In genomic region chr9:114225534-114226288, GRCh38 we compare ENCODE assay signal across 12 cellular contexts.
A peak's percentile ranks its signal among the peaks of the same experiment; 100 is the strongest.
DNase-seq lines count a peak whose midpoint lies in the region; ATAC-seq and TF ChIP-seq lines count a peak whose summit lies in the region.
"Had no signal": no experiment of that assay in that cellular context is flagged by ENCODE, and none has a peak within 500 bp of the region (broad histone marks: within the 10 kb centered on the region; RNA-seq: fewer than 3 reads in every experiment).

No MANE protein-coding gene starts in this region.

- no peak overlapping the region for H2AFZ ChIP-seq in smooth muscle cell (ENCODE audit: low read depth)

- H3K79me2 ChIP-seq in smooth muscle cell (ENCODE audit: low read depth) = no peaks in the 10 kb centered on the region

- peak overlapping the region; percentile 12 for H3K9ac ChIP-seq in smooth muscle cell (ENCODE audit: low read depth)

- H3K4me2 ChIP-seq in smooth muscle cell = peak overlapping the region; percentile 50

- no peaks in the 10 kb centered on the region for H3K9me3 ChIP-seq in smooth muscle cell (replicated peaks; ENCODE audit: low read depth)
- H3K9me3 ChIP-seq: Caco-2, thoracic aorta had no signal

- 67% methylated on average over 11 of the region's 11 CpGs for WGBS in smooth muscle cell (ENCODE audit: low lambda C conversion rate)

- H3K4me3 ChIP-seq in fibroblast of pulmonary artery (replicated peaks; ENCODE audit: low read depth, low read length) (no peak overlapping the region), smooth muscle cell (no peak overlapping the region)
- H3K4me3 ChIP-seq: thoracic aorta had no signal

- H3K36me3 ChIP-seq in smooth muscle cell (ENCODE audit: low read depth) = no peaks in the 10 kb centered on the region
- H3K36me3 ChIP-seq: thoracic aorta had no signal

- H3F3A ChIP-seq in smooth muscle cell (ENCODE audit: low read depth) = peaks cover 8% of the 10 kb centered on the region

- peaks cover 13% of the 10 kb centered on the region for H3K4me1 ChIP-seq in smooth muscle cell (ENCODE audit: low read depth)
- H3K4me1 ChIP-seq: Caco-2 had no signal

- DNase-seq in HS-5 (ENCODE audit: low read depth) (peak; percentile 77), fibroblast of pulmonary artery (ENCODE audit: low read depth) (peak; percentile 25), smooth muscle cell (lab: John Stamatoyannopoulos, UW; ENCODE audit: unreplicated experiment) (no peak), NCI-H2107 (lab: John Stamatoyannopoulos, UW) (no peak), NCI-H1417 treated with DMSO at 0.1 percent for 48 hours (lab: John Stamatoyannopoulos, UW) (no peak)
- DNase-seq: activated CD8-positive, alpha-beta memory T cell treated with anti-CD3 and anti-CD28 coated beads for 24 hours; Caco-2; naive B cell; NCI-H345 had no signal

- peak overlapping the region; percentile 80 for H3K27ac ChIP-seq in smooth muscle cell (ENCODE audit: low read depth)
- H3K27ac ChIP-seq: thoracic aorta had no signal

- TF ChIP-seq CTCF in fibroblast of pulmonary artery (IDR thresholded peaks at IDR 0.05; ENCODE audit: low read length, missing control alignments) (no peak), smooth muscle cell (IDR thresholded peaks at IDR 0.05; ENCODE audit: borderline replicate concordance, insufficient read depth, poor library complexity, severe bottlenecking) (no peak)

- H3K27me3 ChIP-seq in smooth muscle cell (ENCODE audit: low read depth) = no peaks in the 10 kb centered on the region

- H4K20me1 ChIP-seq in smooth muscle cell (ENCODE audit: low read depth) = no peaks in the 10 kb centered on the region

- peak; percentile 33 for ATAC-seq in SK-N-SH treated with all-trans-retinoic acid at 6 μM for 48 hours
- ATAC-seq in activated CD4-positive, CD25-positive, alpha-beta regulatory T cell treated with anti-CD3 and anti-CD28 coated beads, Interleukin-2, amount 50 U/mL, for 24 hours = no peak

TF ChIP-seq in SK-N-SH treated with all-trans-retinoic acid at 6 μM for 48 hours, 23 proteins besides CTCF, POLR2A, EP300 and RAD21:
- TF ChIP-seq ESRRG (CRISPR knock-in tag; IDR thresholded peaks at IDR 0.05) = no peak
- TF ChIP-seq ZNF70 (CRISPR knock-in tag; IDR thresholded peaks at IDR 0.05) = no peak
- TF ChIP-seq TSHZ2 (CRISPR knock-in tag; IDR thresholded peaks at IDR 0.05) = no peak
- no peak for TF ChIP-seq PPARA (CRISPR knock-in tag; IDR thresholded peaks at IDR 0.05; ENCODE audit: borderline replicate concordance)
- no peak for TF ChIP-seq PATZ1 (CRISPR knock-in tag; IDR thresholded peaks at IDR 0.05; ENCODE audit: borderline replicate concordance)
- no peak for TF ChIP-seq BACH2 (CRISPR knock-in tag; IDR thresholded peaks at IDR 0.05; ENCODE audit: borderline replicate concordance)
- no peak for TF ChIP-seq ZFP30 (CRISPR knock-in tag; IDR thresholded peaks at IDR 0.05)
- TF ChIP-seq ZFP3 (CRISPR knock-in tag; IDR thresholded peaks at IDR 0.05) = no peak
- no peak for TF ChIP-seq ARNTL (CRISPR knock-in tag; IDR thresholded peaks at IDR 0.05; ENCODE audit: borderline replicate concordance, low read depth)
- TF ChIP-seq ZC3H10 (CRISPR knock-in tag; IDR thresholded peaks at IDR 0.05) = no peak
- TF ChIP-seq CSDC2 (CRISPR knock-in tag; IDR thresholded peaks at IDR 0.05) = no peak
- TF ChIP-seq ZNF565 (CRISPR knock-in tag; conservative IDR thresholded peaks at IDR 0.05; ENCODE audit: low read depth) = no peak
- no peak for TF ChIP-seq CREB5 (CRISPR knock-in tag; IDR thresholded peaks at IDR 0.05; ENCODE audit: low read depth)
- no peak for TF ChIP-seq TOX (CRISPR knock-in tag; IDR thresholded peaks at IDR 0.05; ENCODE audit: borderline replicate concordance)
- no peak for TF ChIP-seq RARB (CRISPR knock-in tag; IDR thresholded peaks at IDR 0.05)
- no peak for TF ChIP-seq POU6F1 (CRISPR knock-in tag; IDR thresholded peaks at IDR 0.05; ENCODE audit: borderline replicate concordance, low read depth)
- no peak for TF ChIP-seq ZNF8 (CRISPR knock-in tag; IDR thresholded peaks at IDR 0.05)
- no peak for TF ChIP-seq ISL1 (CRISPR knock-in tag; IDR thresholded peaks at IDR 0.05)
- no peak for TF ChIP-seq SNAI2 (CRISPR knock-in tag; IDR thresholded peaks at IDR 0.05)
- TF ChIP-seq GLIS3 (CRISPR knock-in tag; IDR thresholded peaks at IDR 0.05) = no peak

Comparison
In these comparisons a context has a peak if more than half of its experiments do, and no peak if none do; other contexts are left out.
1. DNase-seq: peak in HS-5 (single experiment) and fibroblast of pulmonary artery (single experiment); none in smooth muscle cell (single experiment), NCI-H2107 (single experiment) and NCI-H1417 treated with DMSO at 0.1 percent for 48 hours (single experiment).